32 cellular contexts compared by ENCODE assay signal in genomic region chr7:149041350-149041749, GRCh38.
"Had no signal": no experiment of that assay in that cellular context is flagged by ENCODE, and none has a peak within 500 bp of the region (broad histone marks: within the 10 kb centered on the region; RNA-seq: fewer than 3 reads in every experiment).

No MANE protein-coding gene starts in this region.

- H3K36me3 ChIP-seq: adrenal gland, ascending aorta, brain microvascular endothelial cell, breast epithelium, cardiac muscle cell had no signal

- H3K27me3 ChIP-seq: adrenal gland, ascending aorta, body of pancreas, brain microvascular endothelial cell, breast epithelium, cardiac muscle cell had no signal

- H3K4me1 ChIP-seq: adrenal gland, ascending aorta, body of pancreas, breast epithelium had no signal

- ATAC-seq: activated naive CD4-positive, alpha-beta T cell treated with anti-CD3 and anti-CD28 coated beads, Interleukin-2, amount 50 U/mL, for 72 hours; activated naive CD8-positive, alpha-beta T cell treated with anti-CD3 and anti-CD28 coated beads, Interleukin-2, amount 50 U/mL, for 24 hours; activated T-cell treated with anti-CD3 and anti-CD28 coated beads, Interleukin-2, amount 50 U/mL, for 4 hours; activated T-cell treated with anti-CD3 and anti-CD28 coated beads, Interleukin-2, amount 50 U/mL, for 72 hours; activated T-helper 17 cell treated with anti-CD3 and anti-CD28 coated beads, Interleukin-2, amount 50 U/mL, for 72 hours; body of pancreas had no signal

- H3K27ac ChIP-seq: adrenal gland, ascending aorta, body of pancreas, brain microvascular endothelial cell, breast epithelium, cardiac muscle cell had no signal

- H3K4me3 ChIP-seq: adrenal gland, ascending aorta, body of pancreas, breast epithelium, cardiac muscle cell had no signal

- H3K9me3 ChIP-seq: adrenal gland, ascending aorta, body of pancreas, breast epithelium had no signal

- FAIRE-seq: astrocyte, bronchial epithelial cell had no signal

- DNase-seq: activated effector memory CD4-positive, alpha-beta T cell treated with anti-CD3 and anti-CD28 coated beads, Interleukin-2, amount 50 U/mL, for 16 hours; activated effector memory CD4-positive, alpha-beta T cell treated with Interleukin-2 at 50 U/mL for 16 hours; activated gamma-delta T cell; activated gamma-delta T cell treated with Interleukin-2 at 50 U/mL for 16 hours; activated naive CD4-positive, alpha-beta T cell; activated naive CD4-positive, alpha-beta T cell treated with anti-CD3 and anti-CD28 coated beads for 36 hours; activated naive CD4-positive, alpha-beta T cell treated with anti-CD3 and anti-CD28 coated beads, Interleukin-2, amount 10 ng/mL, durations not matched to agents 7 days and 5 days; activated naive CD4-positive, alpha-beta T cell treated with anti-CD3 and anti-CD28 coated beads, Interleukin-2, amount 50 U/mL, for 16 hours; activated naive CD4-positive, alpha-beta T cell treated with Interleukin-2 at 50 U/mL for 16 hours; activated naive CD8-positive, alpha-beta T cell treated with anti-CD3 and anti-CD28 coated beads for 36 hours; activated naive CD8-positive, alpha-beta T cell treated with anti-CD3 and anti-CD28 coated beads, Interleukin-2, amount 10 ng/mL, durations not matched to agents 7 days and 5 days; activated naive CD8-positive, alpha-beta T cell treated with anti-CD3 and anti-CD28 coated beads, Interleukin-2, amount 50 U/mL, for 24 hours; activated T-cell treated with anti-CD3 and anti-CD28 coated beads, Interleukin-2, amount 50 U/mL, for 4 hours; activated T-cell treated with anti-CD3 and anti-CD28 coated beads, Interleukin-2, amount 50 U/mL, for 48 hours; activated T-cell treated with anti-CD3 and anti-CD28 coated beads, Interleukin-2, amount 50 U/mL, for 72 hours; adrenal gland; amniotic stem cell; amygdala; anterior cingulate cortex; aorta; body of pancreas; brain microvascular endothelial cell; caudate nucleus; central memory CD4-positive, alpha-beta T cell; cerebellar nuclear complex had no signal
